ENCODE assay signal across 8 cellular contexts in the genomic region with DNA sequence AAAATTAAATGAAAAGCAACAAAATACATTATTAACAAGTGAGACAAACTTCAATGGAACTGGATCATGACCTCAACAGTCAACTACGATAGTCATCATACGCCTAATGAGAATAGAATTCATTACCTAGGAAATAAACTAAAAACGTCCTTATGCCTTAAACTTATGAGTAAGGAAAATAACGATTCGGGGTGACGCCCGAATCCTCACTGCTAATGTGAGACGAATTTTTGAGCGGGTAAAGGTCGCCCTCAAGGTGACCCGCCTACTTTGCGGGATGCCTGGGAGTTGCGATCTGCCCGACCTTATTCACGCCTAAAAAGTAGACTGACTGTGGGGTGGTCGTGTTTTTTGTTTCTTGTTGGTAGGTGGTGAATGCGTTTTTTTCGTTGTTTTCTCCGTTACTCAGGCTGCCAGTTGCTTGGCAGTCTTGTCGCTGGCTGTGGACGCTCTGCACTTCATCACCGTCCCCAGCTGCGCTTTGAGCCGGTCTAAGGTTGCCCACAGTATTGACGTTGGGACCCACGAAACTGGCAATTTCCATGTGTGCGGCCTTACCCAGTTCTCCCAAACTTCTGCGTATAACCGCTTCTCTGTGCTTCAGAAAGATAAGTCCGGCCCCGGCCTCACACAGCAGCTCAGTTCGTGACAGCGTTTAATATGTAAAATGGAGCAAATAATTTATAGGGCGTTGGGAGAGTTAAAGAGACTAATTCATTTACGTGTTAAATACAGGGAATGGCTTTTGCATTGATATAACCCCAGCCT. TPM values are rescaled to one million over a fixed set of nuclear protein-coding genes. Genes with fewer than 3 reads are reported as not detected.
DNase-seq lines count a peak whose midpoint lies in the region; ATAC-seq and TF ChIP-seq lines count a peak whose summit lies in the region.

No MANE protein-coding gene starts in this region.

- peaks cover 20 to 40% of the 10 kb centered on the region in 2 donors for H3K36me3 Mint-ChIP-seq in CD14-positive monocyte
- H3K36me3 Mint-ChIP-seq in activated CD4-positive, alpha-beta memory T cell treated with anti-CD3 and anti-CD28 coated beads, Interleukin-2, amount 10 ng/mL, durations not matched to agents 7 days and 5 days (ENCODE audit: low read depth): peaks cover 25% of the 10 kb centered on the region

- H3K27me3 Mint-ChIP-seq in CD14-positive monocyte (ENCODE audit: low read depth in 3 of 3): peaks cover 0 to 3% (median 3%) of the 10 kb centered on the region in 3 donors
- no peaks in the 10 kb centered on the region for H3K27me3 Mint-ChIP-seq in activated CD4-positive, alpha-beta memory T cell treated with anti-CD3 and anti-CD28 coated beads, Interleukin-2, amount 10 ng/mL, durations not matched to agents 7 days and 5 days

- H3K4me1 Mint-ChIP-seq in CD14-positive monocyte: peaks cover 56% of the 10 kb centered on the region
- peaks cover 50% of the 10 kb centered on the region for H3K4me1 Mint-ChIP-seq in activated CD4-positive, alpha-beta memory T cell treated with anti-CD3 and anti-CD28 coated beads, Interleukin-2, amount 10 ng/mL, durations not matched to agents 7 days and 5 days

- H3K9me3 Mint-ChIP-seq in CD14-positive monocyte: no peaks in the 10 kb centered on the region
- H3K9me3 Mint-ChIP-seq in activated CD4-positive, alpha-beta memory T cell treated with anti-CD3 and anti-CD28 coated beads, Interleukin-2, amount 10 ng/mL, durations not matched to agents 7 days and 5 days: no peaks in the 10 kb centered on the region

- 6 to 8% methylated on average over 35 of the region's 35 CpGs for WGBS in ectodermal cell, 2 experiments

- peak overlapping the region; percentile 97 to 100 (median 99) for H3K27ac Mint-ChIP-seq in CD14-positive monocyte
- peak overlapping the region; percentile 98 for H3K27ac Mint-ChIP-seq in activated CD4-positive, alpha-beta memory T cell treated with anti-CD3 and anti-CD28 coated beads, Interleukin-2, amount 10 ng/mL, durations not matched to agents 7 days and 5 days

- intact Hi-C loops in CD14-positive monocyte (cut with micrococcal nuclease): loop anchor here in 1 of 2 donors (5.0 to 10.0 kb wide), 2 partner anchors 537 to 990 kb away; a partner anchor contains a TSS

- ATAC-seq in GM19395 (IDR thresholded peaks at IDR 0.05; ENCODE audit: unreplicated experiment) (peak; percentile 72), HG03565 (IDR thresholded peaks at IDR 0.05; ENCODE audit: unreplicated experiment) (peak; percentile 43)

- POLR2A ChIA-PET in activated CD4-positive, alpha-beta memory T cell treated with anti-CD3 and anti-CD28 coated beads, Interleukin-2, amount 10 ng/mL, durations not matched to agents 7 days and 5 days (lab: Charles Lee): interaction anchor here (0.7 to 4.0 kb wide), 62 partner anchors 10 to 1026 kb away, joined by 3 to 79 read pairs (median 4); a partner anchor contains a TSS

- peak overlapping the region; percentile 100 for H3K27ac ChIP-seq in ectodermal cell (ENCODE audit: insufficient read depth, low read depth, low read length, poor library complexity, severe bottlenecking)

- no peaks in the 10 kb centered on the region for H3K27me3 ChIP-seq in ectodermal cell (ENCODE audit: control insufficient read depth, insufficient read depth, low read length, poor library complexity, severe bottlenecking)

- CTCF ChIA-PET in activated CD4-positive, alpha-beta memory T cell treated with anti-CD3 and anti-CD28 coated beads, Interleukin-2, amount 10 ng/mL, durations not matched to agents 7 days and 5 days (lab: Charles Lee): interaction anchor here (0.8 kb wide), 1 partner anchor 10 kb away, joined by 3 read pairs; no protein-coding TSS in a partner anchor

- TF ChIP-seq CTCF in CD14-positive monocyte (IDR thresholded peaks at IDR 0.05): no peak

- peaks cover 8% of the 10 kb centered on the region for H3K4me1 ChIP-seq in ectodermal cell (ENCODE audit: control insufficient read depth, insufficient read depth, low read length)

- H3K4me3 Mint-ChIP-seq in CD14-positive monocyte: peak overlapping the region; percentile 69 to 95
- peak overlapping the region; percentile 87 for H3K4me3 Mint-ChIP-seq in activated CD4-positive, alpha-beta memory T cell treated with anti-CD3 and anti-CD28 coated beads, Interleukin-2, amount 10 ng/mL, durations not matched to agents 7 days and 5 days

- peak overlapping the region; percentile 82 for H3K4me3 ChIP-seq in ectodermal cell (ENCODE audit: insufficient read depth, low read depth, low read length)

- H3K9me3 ChIP-seq in ectodermal cell (ENCODE audit: control insufficient read depth, low read length): no peaks in the 10 kb centered on the region

- H3K36me3 ChIP-seq in ectodermal cell (ENCODE audit: control insufficient read depth, insufficient read depth, low read length): no peaks in the 10 kb centered on the region

- DNase-seq in CD14-positive monocyte (ENCODE audit: low spot score) (peak; percentile 94), NCI-H82 (lab: John Stamatoyannopoulos, UW) (peak; percentile 98), medulla oblongata (ENCODE audit: extremely low spot score) (peak; percentile 92)
- peak; percentile 93 for DNase-seq in activated CD4-positive, alpha-beta memory T cell treated with anti-CD3 and anti-CD28 coated beads, Interleukin-2, amount 10 ng/mL, durations not matched to agents 7 days and 5 days
- DNase-seq in stimulated activated CD4-positive, alpha-beta T cell treated with anti-CD3 and anti-CD28 coated beads, TNF-alpha, amount 100 ng/mL, for 48 hours (ENCODE audit: low read depth in 3 of 3): peak; percentile 82 to 91 (median 84)

RNA-seq across cellular contexts. Expression of a gene that starts 0.6 kb away (rescaled TPM):
- polyA plus RNA-seq in CD14-positive monocyte: 10 to 100 TPM; 53.8 to 55.3 TPM
- 10 to 100 TPM; 71.4 to 74.7 TPM for total RNA-seq in activated CD4-positive, alpha-beta memory T cell treated with anti-CD3 and anti-CD28 coated beads, Interleukin-2, amount 10 ng/mL, durations not matched to agents 7 days and 5 days
- polyA plus RNA-seq in ectodermal cell (2013, experiment 1 of 4): 112 TPM
- polyA plus RNA-seq in ectodermal cell (2013, experiment 2 of 4): 102 TPM
- 84.2 TPM for polyA plus RNA-seq in ectodermal cell (2013, experiment 3 of 4)
- 88.5 TPM for polyA plus RNA-seq in ectodermal cell (2013, experiment 4 of 4)

RNA-seq across cellular contexts. Expression of a gene that starts 25.1 kb away (rescaled TPM):
- polyA plus RNA-seq in CD14-positive monocyte: under 1 TPM in 1 of 2 donors, not detected in 1; 0.26 TPM
- 1 to 10 TPM; 1.2 to 1.3 TPM for total RNA-seq in activated CD4-positive, alpha-beta memory T cell treated with anti-CD3 and anti-CD28 coated beads, Interleukin-2, amount 10 ng/mL, durations not matched to agents 7 days and 5 days
- not detected for polyA plus RNA-seq in ectodermal cell (2013, experiment 1 of 4)
- polyA plus RNA-seq in ectodermal cell (2013, experiment 2 of 4): not detected
- not detected for polyA plus RNA-seq in ectodermal cell (2013, experiment 3 of 4)
- 0.32 TPM for polyA plus RNA-seq in ectodermal cell (2013, experiment 4 of 4)

RNA-seq across cellular contexts. Expression of a gene that starts 33.9 kb away (rescaled TPM):
- 10 to 100 TPM; 54.0 to 76.4 TPM for polyA plus RNA-seq in CD14-positive monocyte
- 10 to 100 TPM; 68.4 to 74.3 TPM for total RNA-seq in activated CD4-positive, alpha-beta memory T cell treated with anti-CD3 and anti-CD28 coated beads, Interleukin-2, amount 10 ng/mL, durations not matched to agents 7 days and 5 days
- 130 TPM for polyA plus RNA-seq in ectodermal cell (2013, experiment 1 of 4)
- 114 TPM for polyA plus RNA-seq in ectodermal cell (2013, experiment 2 of 4)
- 96.8 TPM for polyA plus RNA-seq in ectodermal cell (2013, experiment 3 of 4)
- 107 TPM for polyA plus RNA-seq in ectodermal cell (2013, experiment 4 of 4)

Comparison
In these comparisons a context has a peak if more than half of its experiments do, and no peak if none do; other contexts are left out.
1. Peak in every context shown above with its lines: DNase-seq, ATAC-seq, H3K4me3 ChIP-seq and H3K27ac ChIP-seq.